16 cellular contexts compared by ENCODE assay signal in genomic region chr18:22165603-22166069, GRCh38. TPM values are rescaled to one million over a fixed set of nuclear protein-coding genes. Genes with fewer than 3 reads are reported as not detected.
DNase-seq lines count a peak whose midpoint lies in the region; ATAC-seq, FAIRE-seq and TF ChIP-seq lines count a peak whose summit lies in the region.
"Had no signal": no experiment of that assay in that cellular context is flagged by ENCODE, and none has a peak within 500 bp of the region (broad histone marks: within the 10 kb centered on the region; RNA-seq: fewer than 3 reads in every experiment).

No MANE protein-coding gene starts in this region.

- DNase-seq in ecto neural progenitor cell (ENCODE audit: low spot score) (peak; percentile 57), lung (ENCODE audit: low spot score) (no peak), small intestine (no peak), NCI-H345 (lab: John Stamatoyannopoulos, UW) (no peak)
- DNase-seq in stimulated activated CD4-positive, alpha-beta T cell treated with anti-CD3 and anti-CD28 coated beads, Interleukin-1b, Interleukin-23, amount 100 ng/mL, for 48 hours: no peak
- DNase-seq in activated effector memory CD4-positive, alpha-beta T cell treated with Interleukin-2 at 50 U/mL for 16 hours: no peak
- DNase-seq in activated CD4-positive, CD25-positive, alpha-beta regulatory T cell treated with anti-CD3 and anti-CD28 coated beads, Interleukin-2, amount 50 U/mL, for 72 hours: no peak
- DNase-seq: activated CD4-positive, alpha-beta T cell treated with anti-CD3 and anti-CD28 coated beads, Interleukin-2, amount 10 ng/mL, durations not matched to agents 24 days and 14 days; activated naive CD4-positive, alpha-beta T cell treated with anti-CD3 and anti-CD28 coated beads for 36 hours; cortex of kidney; NCI-H1048; PC-9; T-cell had no signal

- no peak overlapping the region for H3K9ac ChIP-seq in HUES64 (ENCODE audit: low read depth, low read length)

- under 1% methylated on average over 57 of the region's 57 CpGs for WGBS in HUES64
- 11 to 18% methylated on average over 55 to 57 of the region's 57 CpGs for WGBS in lung, 2 donors
- WGBS in small intestine, 3 donors: 1 to 7% (median 4%) methylated on average over 48 to 57 of the region's 57 CpGs

- H3K36me3 ChIP-seq in HUES64 (ENCODE audit: insufficient read depth, low read length) (no peaks in the 10 kb centered on the region), lung (ENCODE audit: control insufficient read depth in 2 of 2, insufficient read depth in 2 of 2, low read length in 2 of 2) (no peaks in the 10 kb centered on the region), small intestine (ENCODE audit: control insufficient read depth in 2 of 2, insufficient read depth in 2 of 2, low read length in 2 of 2) (no peaks in the 10 kb centered on the region)

- H3K27ac ChIP-seq in HUES64 (ENCODE audit: low read depth, low read length) (no peak overlapping the region), lung (ENCODE audit: low read depth in 1 of 2, low read length in 1 of 2) (peak overlapping the region; percentile 79 to 98), small intestine (ENCODE audit: low read depth in 1 of 2, low read length in 1 of 2) (peak overlapping the region; percentile 81 to 92)
- H3K27ac ChIP-seq: C4-2B, PC-9 had no signal

- H3K4me1 ChIP-seq in HUES64 (ENCODE audit: insufficient read depth, low read length): peaks cover 5% of the 10 kb centered on the region; the same call in 1 of the 2 replicates
- peaks cover 0 to 2% of the 10 kb centered on the region in 2 donors for H3K4me1 ChIP-seq in lung (ENCODE audit: control insufficient read depth in 2 of 2, insufficient read depth in 2 of 2, low read length in 2 of 2)
- H3K4me1 ChIP-seq in small intestine (ENCODE audit: control insufficient read depth in 2 of 2, insufficient read depth in 1 of 2, low read depth in 1 of 2, low read length in 1 of 2): no peaks in the 10 kb centered on the region

- no peak for FAIRE-seq in small intestine (lab: Jason Lieb, UNC)
- FAIRE-seq: HTR-8/SVneo had no signal

- ATAC-seq in lung (ENCODE audit: insufficient read depth, low FRiP score): no peak
- ATAC-seq: T-cell had no signal

- H3K4me3 ChIP-seq in HUES64 (ENCODE audit: low read length) (peak overlapping the region; percentile 48), lung (peak overlapping the region; percentile 33), small intestine (ENCODE audit: low read depth in 1 of 2, low read length in 2 of 2) (peak overlapping the region; percentile 41 to 94)

- H3K27me3 ChIP-seq in HUES64 (ENCODE audit: insufficient read depth, low read length) (peaks cover 99% of the 10 kb centered on the region), lung (ENCODE audit: control insufficient read depth, insufficient read depth) (no peaks in the 10 kb centered on the region), small intestine (ENCODE audit: control insufficient read depth in 2 of 2, insufficient read depth in 2 of 2, low read length in 2 of 2) (peaks cover 0 to 34% of the 10 kb centered on the region in 2 donors)

- H3K9me3 ChIP-seq in HUES64 (ENCODE audit: insufficient read depth, low read depth, low read length): no peaks in the 10 kb centered on the region
- H3K9me3 ChIP-seq in lung (ENCODE audit: control insufficient read depth in 2 of 2, insufficient read depth in 1 of 2, low read length in 1 of 2): no peaks in the 10 kb centered on the region
- H3K9me3 ChIP-seq in small intestine (ENCODE audit: control insufficient read depth, low read depth): no peaks in the 10 kb centered on the region

- no peak for TF ChIP-seq CTCF in lung (IDR thresholded peaks at IDR 0.05; ENCODE audit: control extremely low read depth, extremely low read depth)

RNA-seq across cellular contexts. Expression of gene GATA6, which starts 3.8 kb away (rescaled TPM):
- 4.3 TPM for polyA plus RNA-seq in HUES64 (2013, experiment 1 of 2)
- 5.0 TPM for polyA plus RNA-seq in HUES64 (2013, experiment 2 of 2)
- total RNA-seq in lung: 10 to 100 TPM; 32.1 to 34.3 TPM
- polyA plus RNA-seq in lung: 10 to 100 TPM; 11.3 to 11.5 TPM
- 10 to 100 TPM; 25.9 to 36.9 (median 27.8) TPM for polyA plus RNA-seq in small intestine
- total RNA-seq: activated CD4-positive, alpha-beta T cell treated with anti-CD3 and anti-CD28 coated beads, Interleukin-2, amount 10 ng/mL, durations not matched to agents 24 days and 14 days; activated naive CD4-positive, alpha-beta T cell treated with anti-CD3 and anti-CD28 coated beads for 36 hours had no signal
